14 cellular contexts compared by ENCODE assay signal in genomic region chr15:98721166-98721565, GRCh38.
"Had no signal": no experiment of that assay in that cellular context is flagged by ENCODE, and none has a peak within 500 bp of the region (broad histone marks: within the 10 kb centered on the region; RNA-seq: fewer than 3 reads in every experiment).

No MANE protein-coding gene starts in this region.

- H3K27ac ChIP-seq: epithelial cell of prostate, gastrocnemius medialis, hepatocyte, neutrophil, vagina had no signal

- H3K27me3 ChIP-seq: ascending aorta, gastrocnemius medialis, hepatocyte, neutrophil, tibial artery, vagina had no signal

- H3K9me3 ChIP-seq: ascending aorta, gastrocnemius medialis, neutrophil, tibial artery, vagina had no signal

- H3K36me3 Mint-ChIP-seq: naive B cell had no signal

- H3K4me3 ChIP-seq: ascending aorta, gastrocnemius medialis, hepatocyte, smooth muscle cell, tibial artery, vagina had no signal

- H3K9me3 Mint-ChIP-seq: activated CD4-positive, alpha-beta memory T cell treated with anti-CD3 and anti-CD28 coated beads, Interleukin-2, amount 10 ng/mL, durations not matched to agents 7 days and 5 days; activated naive CD8-positive, alpha-beta T cell treated with anti-CD3 and anti-CD28 coated beads for 36 hours; naive B cell had no signal

- H3K27me3 Mint-ChIP-seq: activated CD4-positive, alpha-beta memory T cell treated with anti-CD3 and anti-CD28 coated beads, Interleukin-2, amount 10 ng/mL, durations not matched to agents 7 days and 5 days; activated naive CD8-positive, alpha-beta T cell treated with anti-CD3 and anti-CD28 coated beads for 36 hours; naive B cell had no signal

- DNase-seq: activated CD4-positive, alpha-beta memory T cell treated with anti-CD3 and anti-CD28 coated beads, Interleukin-2, amount 10 ng/mL, durations not matched to agents 7 days and 5 days; activated CD8-positive, alpha-beta memory T cell treated with anti-CD3 and anti-CD28 coated beads, Interleukin-2, amount 50 U/mL, for 48 hours; activated naive CD8-positive, alpha-beta T cell treated with anti-CD3 and anti-CD28 coated beads for 36 hours; cortex of kidney; effector CD8-positive, alpha-beta T cell; gastrocnemius medialis; naive B cell; tibial artery had no signal

- ATAC-seq: gastrocnemius medialis had no signal

- H3K27ac Mint-ChIP-seq: activated CD4-positive, alpha-beta memory T cell treated with anti-CD3 and anti-CD28 coated beads, Interleukin-2, amount 10 ng/mL, durations not matched to agents 7 days and 5 days; naive B cell had no signal

- H3K4me3 Mint-ChIP-seq: activated CD4-positive, alpha-beta memory T cell treated with anti-CD3 and anti-CD28 coated beads, Interleukin-2, amount 10 ng/mL, durations not matched to agents 7 days and 5 days; activated naive CD8-positive, alpha-beta T cell treated with anti-CD3 and anti-CD28 coated beads for 36 hours; naive B cell had no signal

- H3K36me3 ChIP-seq: ascending aorta, gastrocnemius medialis, neutrophil, tibial artery, vagina had no signal
